Comparison of ENCODE assay signal across 17 cellular contexts in the genomic region with DNA sequence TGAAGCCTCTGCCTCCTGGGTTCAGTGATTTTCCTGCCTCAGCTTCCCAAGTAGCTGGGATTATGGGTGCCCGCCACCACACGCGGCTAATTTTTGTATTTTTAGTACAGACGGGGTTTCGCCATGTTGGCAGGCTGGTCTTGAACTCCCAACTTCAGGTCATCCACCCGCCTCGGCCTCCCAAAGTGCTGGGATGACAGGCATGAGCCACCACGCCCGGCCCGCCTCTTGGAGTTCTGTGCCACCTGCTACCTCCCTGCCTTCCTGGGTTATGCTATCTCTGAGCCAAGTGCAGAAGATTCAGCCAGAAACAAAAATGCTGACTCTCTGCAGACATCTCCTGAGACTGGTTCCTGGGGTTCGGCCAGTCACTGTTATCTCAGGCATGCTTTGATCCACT. TPM values are rescaled to one million over a fixed set of nuclear protein-coding genes. Genes with fewer than 3 reads are reported as not detected.
"Had no signal": no experiment of that assay in that cellular context is flagged by ENCODE, and none has a peak within 500 bp of the region (broad histone marks: within the 10 kb centered on the region; RNA-seq: fewer than 3 reads in every experiment).

No MANE protein-coding gene starts in this region.

- H3K36me3 ChIP-seq: breast epithelium, right lobe of liver, SJCRH30 had no signal

- H3K4me3 ChIP-seq: breast epithelium, right lobe of liver, SJCRH30, smooth muscle cell had no signal

- H3K4me1 ChIP-seq: breast epithelium, foreskin keratinocyte, right lobe of liver, SJCRH30 had no signal

- H3K4me2 ChIP-seq: smooth muscle cell had no signal

- DNase-seq: activated CD4-positive, alpha-beta T cell treated with anti-CD3 and anti-CD28 coated beads, Interleukin-2, amount 10 ng/mL, durations not matched to agents 7 days and 5 days; activated CD8-positive, alpha-beta T cell treated with anti-CD3 and anti-CD28 coated beads, Interleukin-2, amount 10 ng/mL, durations not matched to agents 7 days and 5 days; activated naive CD4-positive, alpha-beta T cell treated with anti-CD3 and anti-CD28 coated beads for 36 hours; activated T-cell treated with anti-CD3 and anti-CD28 coated beads, Interleukin-2, amount 50 U/mL, for 4 hours; cerebellar nuclear complex; foreskin keratinocyte; head of caudate nucleus; kidney glomerular epithelial cell; mesendoderm; SJCRH30; stimulated activated CD4-positive, alpha-beta T cell treated with anti-CD3 and anti-CD28 coated beads, Interleukin-4, amount 100 ng/mL, for 24 hours had no signal

- H3K27me3 ChIP-seq: right lobe of liver, SJCRH30 had no signal

- H3K9me3 ChIP-seq: breast epithelium, right lobe of liver, SJCRH30 had no signal

- ATAC-seq: activated CD8-positive, alpha-beta T cell treated with anti-CD3 and anti-CD28 coated beads, Interleukin-2, amount 10 ng/mL, durations not matched to agents 7 days and 5 days; activated T-cell treated with anti-CD3 and anti-CD28 coated beads, Interleukin-2, amount 50 U/mL, for 4 hours; foreskin keratinocyte; stimulated activated effector memory CD8-positive, alpha-beta T cell treated with anti-CD3 and anti-CD28 coated beads, Interleukin-12 subunit alpha, Interleukin-12 subunit beta, amount 100 ng/mL, for 72 hours had no signal

- H3K27ac ChIP-seq: foreskin keratinocyte, right lobe of liver, SJCRH30 had no signal

RNA-seq across cellular contexts. Expression of gene CABP1, which starts 13.2 kb away (rescaled TPM):
- total RNA-seq: activated naive CD4-positive, alpha-beta T cell treated with anti-CD3 and anti-CD28 coated beads for 36 hours; dermis microvascular lymphatic vessel endothelial cell; fibroblast of lung; foreskin keratinocyte; smooth muscle cell had no signal
- polyA plus RNA-seq: foreskin keratinocyte had no signal
